In genomic region chr4:137345597-137345996, GRCh38 we compare ENCODE assay signal across 18 cellular contexts.
DNase-seq lines count a peak whose midpoint lies in the region; ATAC-seq, FAIRE-seq and TF ChIP-seq lines count a peak whose summit lies in the region.
"Had no signal": no experiment of that assay in that cellular context is flagged by ENCODE, and none has a peak within 500 bp of the region (broad histone marks: within the 10 kb centered on the region; RNA-seq: fewer than 3 reads in every experiment).

No MANE protein-coding gene starts in this region.

- no peaks in the 10 kb centered on the region for H3K9me3 Mint-ChIP-seq in neural progenitor cell

- DNase-seq in heart right ventricle (no peak), right atrium auricular region (ENCODE audit: low spot score) (no peak), neural progenitor cell (ENCODE audit: low spot score) (no peak), D721Med (ENCODE audit: insufficient read length, low spot score) (no peak), pancreas (no peak), posterior cingulate gyrus (no peak)
- DNase-seq: ACHN; BE2C; C1 segment of cervical spinal cord; CD4-positive, CD25-positive, alpha-beta regulatory T cell; CD8-positive, alpha-beta memory T cell; COR-L47; GM23248 had no signal

- H3F3A ChIP-seq in neural progenitor cell (ENCODE audit: low read depth), result no peaks in the 10 kb centered on the region

- H3K27ac Mint-ChIP-seq in neural progenitor cell, result no peak overlapping the region
- H3K27ac Mint-ChIP-seq: CD4-positive, CD25-positive, alpha-beta regulatory T cell; CD8-positive, alpha-beta memory T cell had no signal

- H3K27me3 Mint-ChIP-seq in neural progenitor cell (ENCODE audit: insufficient read depth, low read depth), result no peaks in the 10 kb centered on the region
- H3K27me3 Mint-ChIP-seq: CD4-positive, CD25-positive, alpha-beta regulatory T cell; CD8-positive, alpha-beta memory T cell had no signal

- peak overlapping the region; percentile 31 for H2AFZ ChIP-seq in neural progenitor cell (replicated peaks)
- H2AFZ ChIP-seq: GM23248 had no signal

- FAIRE-seq in D721Med (lab: Jason Lieb, UNC) (no peak), pancreas (lab: Jason Lieb, UNC) (no peak)
- FAIRE-seq: G401.6, GM12891, HepG2 had no signal

- H3K36me3 Mint-ChIP-seq in neural progenitor cell, result no peaks in the 10 kb centered on the region
- H3K36me3 Mint-ChIP-seq: CD4-positive, CD25-positive, alpha-beta regulatory T cell; CD8-positive, alpha-beta memory T cell had no signal

- peaks cover 0 to 4% (median 0%) of the 10 kb centered on the region in 11 donors for H3K9me3 ChIP-seq in heart right ventricle
- H3K9me3 ChIP-seq in right atrium auricular region, result no peaks in the 10 kb centered on the region
- no peaks in the 10 kb centered on the region for H3K9me3 ChIP-seq in gastroesophageal sphincter
- H3K9me3 ChIP-seq in neural progenitor cell (ENCODE audit: low read depth), result no peaks in the 10 kb centered on the region
- H3K9me3 ChIP-seq in pancreas, result no peaks in the 10 kb centered on the region
- H3K9me3 ChIP-seq: BE2C, HAP-1 had no signal

- H3K4me3 ChIP-seq in heart right ventricle, result no peak overlapping the region
- H3K4me3 ChIP-seq in right atrium auricular region, result no peak overlapping the region
- H3K4me3 ChIP-seq in gastroesophageal sphincter, result no peak overlapping the region
- H3K4me3 ChIP-seq in neural progenitor cell, result no peak overlapping the region
- H3K4me3 ChIP-seq in pancreas, result no peak overlapping the region
- H3K4me3 ChIP-seq: GM23248, HAP-1 had no signal

- H3K9ac ChIP-seq in neural progenitor cell, result no peak overlapping the region
- H3K9ac ChIP-seq: GM23248 had no signal

- H3K79me2 ChIP-seq in neural progenitor cell (ENCODE audit: low read depth), result no peaks in the 10 kb centered on the region

- H3K27ac ChIP-seq in heart right ventricle, result peak overlapping the region in 1 of 10 donors; percentile 37
- H3K27ac ChIP-seq in right atrium auricular region, result no peak overlapping the region
- no peak overlapping the region for H3K27ac ChIP-seq in gastroesophageal sphincter
- H3K27ac ChIP-seq in neural progenitor cell, result no peak overlapping the region
- no peak overlapping the region for H3K27ac ChIP-seq in pancreas
- H3K27ac ChIP-seq: GM23248 had no signal

- no peak overlapping the region for H3K4me3 Mint-ChIP-seq in neural progenitor cell
- H3K4me3 Mint-ChIP-seq: CD4-positive, CD25-positive, alpha-beta regulatory T cell; CD8-positive, alpha-beta memory T cell had no signal

- H3K4me1 ChIP-seq in heart right ventricle (no peaks in the 10 kb centered on the region), right atrium auricular region (no peaks in the 10 kb centered on the region), gastroesophageal sphincter (no peaks in the 10 kb centered on the region), neural progenitor cell (no peaks in the 10 kb centered on the region), pancreas (no peaks in the 10 kb centered on the region)
- H3K4me1 ChIP-seq: BE2C, HAP-1 had no signal

- TF ChIP-seq CTCF in heart right ventricle (IDR thresholded peaks at IDR 0.05) (no peak), right atrium auricular region (IDR thresholded peaks at IDR 0.05) (no peak), gastroesophageal sphincter (IDR thresholded peaks at IDR 0.05) (no peak), neural progenitor cell (IDR thresholded peaks at IDR 0.05) (no peak), D721Med (IDR thresholded peaks at IDR 0.05; ENCODE audit: insufficient read depth, missing control alignments) (no peak), pancreas (IDR thresholded peaks at IDR 0.05) (no peak)

- TF ChIP-seq POLR2A in gastroesophageal sphincter (IDR thresholded peaks at IDR 0.05), result no peak

- ATAC-seq in heart right ventricle (peak in 5 of 8 donors; percentile 21 to 65 (median 51)), gastroesophageal sphincter (peak; percentile 34), pancreas (no peak)
- ATAC-seq: HepG2 had no signal

- H3K4me2 ChIP-seq in neural progenitor cell, result no peak overlapping the region

- H4K20me1 ChIP-seq in neural progenitor cell (ENCODE audit: low read depth), result no peaks in the 10 kb centered on the region

- no peaks in the 10 kb centered on the region for H3K27me3 ChIP-seq in heart right ventricle
- no peaks in the 10 kb centered on the region for H3K27me3 ChIP-seq in right atrium auricular region
- no peaks in the 10 kb centered on the region for H3K27me3 ChIP-seq in gastroesophageal sphincter
- H3K27me3 ChIP-seq in neural progenitor cell, result no peaks in the 10 kb centered on the region
- H3K27me3 ChIP-seq in pancreas, result no peaks in the 10 kb centered on the region
- H3K27me3 ChIP-seq: BE2C had no signal

- intact Hi-C loops in heart right ventricle (cut with DNase I), result no loop called here
- intact Hi-C loops in pancreas (cut with DNase I), result no loop called here
- intact Hi-C loops in posterior cingulate gyrus (cut with DNase I), result no loop called here

- 80 to 87% methylated on average over 1 of the region's 1 CpG for WGBS in heart right ventricle, 2 donors
- WGBS in gastroesophageal sphincter (ENCODE audit: low coverage in 1 of 2), 2 donors, result 61 to 80% methylated on average over 1 of the region's 1 CpG
- 82 to 91% methylated on average over 1 of the region's 1 CpG for WGBS in pancreas, 2 donors

- no peaks in the 10 kb centered on the region for H3K4me1 Mint-ChIP-seq in neural progenitor cell
- H3K4me1 Mint-ChIP-seq: CD4-positive, CD25-positive, alpha-beta regulatory T cell; CD8-positive, alpha-beta memory T cell had no signal

- H3K36me3 ChIP-seq in heart right ventricle, result no peaks in the 10 kb centered on the region
- no peaks in the 10 kb centered on the region for H3K36me3 ChIP-seq in right atrium auricular region
- no peaks in the 10 kb centered on the region for H3K36me3 ChIP-seq in gastroesophageal sphincter
- no peaks in the 10 kb centered on the region for H3K36me3 ChIP-seq in neural progenitor cell
- no peaks in the 10 kb centered on the region for H3K36me3 ChIP-seq in pancreas
- H3K36me3 ChIP-seq: BE2C, HAP-1 had no signal

- TF ChIP-seq EP300 in gastroesophageal sphincter (IDR thresholded peaks at IDR 0.05), result no peak

Comparison
In these comparisons a context has a peak if more than half of its experiments do, and no peak if none do; other contexts are left out.
1. ATAC-seq: peak in heart right ventricle (5 of 8) and gastroesophageal sphincter (single experiment); none in pancreas (0 of 4).